In genomic region chr1:108913105-108913948, GRCh38 we compare ENCODE assay signal across 19 cellular contexts. TPM values are rescaled to one million over a fixed set of nuclear protein-coding genes. Genes with fewer than 3 reads are reported as not detected.
DNase-seq lines count a peak whose midpoint lies in the region; ATAC-seq and TF ChIP-seq lines count a peak whose summit lies in the region.
"Had no signal": no experiment of that assay in that cellular context is flagged by ENCODE, and none has a peak within 500 bp of the region (broad histone marks: within the 10 kb centered on the region; RNA-seq: fewer than 3 reads in every experiment).

No MANE protein-coding gene starts in this region.

- no peak overlapping the region for H3K4me3 ChIP-seq in fibroblast of lung (replicated peaks in 1 of 4; ENCODE audit: control extremely low read depth in 1 of 4, insufficient read depth in 1 of 4, low read depth in 3 of 4, low read length in 4 of 4)
- peak overlapping the region; percentile 19 for H3K4me3 ChIP-seq in psoas muscle
- no peak overlapping the region for H3K4me3 ChIP-seq in tibial nerve
- H3K4me3 ChIP-seq: gastroesophageal sphincter had no signal

- H3K9me3 ChIP-seq in fibroblast of lung (ENCODE audit: control insufficient read depth, insufficient read depth, low read depth, low read length): no peaks in the 10 kb centered on the region
- H3K9me3 ChIP-seq in psoas muscle: no peaks in the 10 kb centered on the region
- no peaks in the 10 kb centered on the region for H3K9me3 ChIP-seq in tibial nerve
- H3K9me3 ChIP-seq: gastroesophageal sphincter had no signal

- H3K36me3 ChIP-seq in fibroblast of lung (ENCODE audit: control insufficient read depth, insufficient read depth, low read length) (peaks cover 4% of the 10 kb centered on the region), psoas muscle (ENCODE audit: insufficient read depth in 1 of 2, low read depth in 1 of 2) (peaks cover 0 to 10% of the 10 kb centered on the region in 2 donors), tibial nerve (peaks cover 0 to 13% (median 0%) of the 10 kb centered on the region in 3 donors)

- H3K27me3 ChIP-seq in fibroblast of lung (ENCODE audit: control insufficient read depth, insufficient read depth, low read length): no peaks in the 10 kb centered on the region
- no peaks in the 10 kb centered on the region for H3K27me3 ChIP-seq in psoas muscle (ENCODE audit: insufficient read depth in 3 of 3, low read length in 2 of 3)
- no peaks in the 10 kb centered on the region for H3K27me3 ChIP-seq in tibial nerve
- H3K27me3 ChIP-seq: gastroesophageal sphincter had no signal

- no peak overlapping the region for H3K4me2 ChIP-seq in fibroblast of lung (ENCODE audit: extremely low read depth, insufficient read depth, low read length)

- no peaks in the 10 kb centered on the region for H4K20me1 ChIP-seq in fibroblast of lung (ENCODE audit: control insufficient read depth, extremely low read depth, insufficient read depth, low read length)

- no peak for TF ChIP-seq EP300 in tibial nerve (IDR thresholded peaks at IDR 0.05)

- DNase-seq in NCI-H1694 (lab: John Stamatoyannopoulos, UW) (peak; percentile 9), fibroblast of lung (ENCODE audit: low read depth in 2 of 2) (peak; percentile 17 to 54), psoas muscle (no peak), tibial nerve (ENCODE audit: low spot score in 2 of 2) (no peak), GDM1 (lab: John Stamatoyannopoulos, UW) (no peak)
- DNase-seq: activated CD4-positive, alpha-beta memory T cell treated with anti-CD3 and anti-CD28 coated beads, Interleukin-2, amount 10 ng/mL, durations not matched to agents 7 days and 5 days; activated naive CD8-positive, alpha-beta T cell treated with anti-CD3 and anti-CD28 coated beads for 36 hours; activated T-cell treated with anti-CD3 and anti-CD28 coated beads, Interleukin-2, amount 50 U/mL, for 48 hours; natural killer cell; NCI-H82; T-cell; trophoblast cell had no signal

- H3K4me1 ChIP-seq in fibroblast of lung (ENCODE audit: control insufficient read depth, extremely low read depth, insufficient read depth, low read length) (no peaks in the 10 kb centered on the region), psoas muscle (peaks cover 11% of the 10 kb centered on the region), tibial nerve (no peaks in the 10 kb centered on the region)

- H3K27ac ChIP-seq in fibroblast of lung (ENCODE audit: insufficient read depth, low read length) (no peak overlapping the region), psoas muscle (peak overlapping the region; percentile 23), tibial nerve (no peak overlapping the region)
- H3K27ac ChIP-seq: gastroesophageal sphincter, VCaP had no signal

- no peak for TF ChIP-seq CTCF in fibroblast of lung (conservative IDR thresholded peaks at IDR 0.05 in 1 of 2, IDR thresholded peaks at IDR 0.05 in 1 of 2; ENCODE audit: low read depth in 1 of 2, low read length in 2 of 2)
- no peak for TF ChIP-seq CTCF in psoas muscle (IDR thresholded peaks at IDR 0.05)
- TF ChIP-seq CTCF in tibial nerve (IDR thresholded peaks at IDR 0.05): no peak

- intact Hi-C loops in psoas muscle (cut with DNase I): no loop called here

- no peak overlapping the region for H3K9ac ChIP-seq in fibroblast of lung (ENCODE audit: insufficient read depth, low read length)

- WGBS in psoas muscle, 3 donors: 43 to 58% (median 44%) methylated on average over 4 of the region's 4 CpGs
- WGBS in tibial nerve, 2 donors: 61 to 67% methylated on average over 4 of the region's 4 CpGs

- no peak overlapping the region for H2AFZ ChIP-seq in fibroblast of lung (ENCODE audit: low read length)

- ATAC-seq in SK-N-SH treated with all-trans-retinoic acid at 6 μM for 48 hours (peak; percentile 85), psoas muscle (peak; percentile 47 to 59 (median 50)), HG03097 (IDR thresholded peaks at IDR 0.05; ENCODE audit: low FRiP score, unreplicated experiment) (no peak)
- ATAC-seq: gastroesophageal sphincter; natural killer cell; stimulated activated effector memory CD8-positive, alpha-beta T cell treated with anti-CD3 and anti-CD28 coated beads, Interleukin-12 subunit alpha, Interleukin-12 subunit beta, amount 100 ng/mL, for 72 hours; T-cell had no signal

- H3K79me2 ChIP-seq in fibroblast of lung (ENCODE audit: control insufficient read depth, insufficient read depth, low read length): no peaks in the 10 kb centered on the region

- no peak for TF ChIP-seq POLR2A in tibial nerve (IDR thresholded peaks at IDR 0.05)

TF ChIP-seq in SK-N-SH treated with all-trans-retinoic acid at 6 μM for 48 hours, 23 proteins besides CTCF, POLR2A, EP300 and RAD21 (continues in another document):
- TF ChIP-seq PATZ1 (CRISPR knock-in tag; IDR thresholded peaks at IDR 0.05; ENCODE audit: borderline replicate concordance) (no peak), TCF4 (CRISPR knock-in tag; IDR thresholded peaks at IDR 0.05; ENCODE audit: borderline replicate concordance) (no peak), ISL1 (CRISPR knock-in tag; IDR thresholded peaks at IDR 0.05) (peak; percentile 86), GLIS3 (CRISPR knock-in tag; IDR thresholded peaks at IDR 0.05) (no peak), TSHZ2 (CRISPR knock-in tag; IDR thresholded peaks at IDR 0.05) (peak; percentile 22; the same call in 1 of the 2 replicates), CSRNP3 (CRISPR knock-in tag; IDR thresholded peaks at IDR 0.05) (no peak)

RNA-seq across cellular contexts. Expression of gene GPSM2, which starts 36.5 kb away (rescaled TPM):
- total RNA-seq in fibroblast of lung (28.0 and 36.2 TPM in 2 replicates), psoas muscle (10 to 100 TPM; 26.4 to 84.0 (median 55.9) TPM), tibial nerve (10 to 100 TPM; 31.2 to 72.2 (median 45.7) TPM)
- polyA plus RNA-seq in fibroblast of lung (32.6 and 61.1 TPM in 2 replicates), psoas muscle (10 to 100 TPM in 2 of 3 donors, 1 to 10 TPM in 1; 3.5 to 36.0 (median 17.5) TPM)
- polyA plus RNA-seq in fibroblast of lung (2012): 23.5 and 38.5 TPM in 2 replicates
- polyA minus RNA-seq in fibroblast of lung (ENCODE audit: low replicate concordance): 8.4 and 19.6 TPM in 2 replicates

RNA-seq across cellular contexts. Expression of gene CLCC1, which starts 50.0 kb away (rescaled TPM):
- total RNA-seq in fibroblast of lung (30.6 and 31.0 TPM in 2 replicates), psoas muscle (10 to 100 TPM; 23.3 to 36.2 (median 30.0) TPM), tibial nerve (10 to 100 TPM; 24.0 to 29.7 (median 26.2) TPM)
- polyA plus RNA-seq in fibroblast of lung (30.2 and 33.1 TPM in 2 replicates), psoas muscle (10 to 100 TPM; 13.1 to 27.1 (median 13.6) TPM)
- polyA plus RNA-seq in fibroblast of lung (2012): 17.4 and 20.9 TPM in 2 replicates
- polyA minus RNA-seq in fibroblast of lung (ENCODE audit: low replicate concordance): 6.7 and 7.5 TPM in 2 replicates

RNA-seq across cellular contexts. Expression of gene AKNAD1, which starts 56.4 kb away (rescaled TPM):
- 0.17 and 0.26 TPM in 2 replicates for total RNA-seq in fibroblast of lung
- polyA plus RNA-seq in fibroblast of lung: 0.71 and 1.2 TPM in 2 replicates
- 0.83 and 1.1 TPM in 2 replicates for polyA plus RNA-seq in fibroblast of lung (2012)
- not detected in 2 replicates for polyA minus RNA-seq in fibroblast of lung (ENCODE audit: low replicate concordance)
- 1 to 10 TPM in 2 of 4 donors, under 1 TPM in 2; 0.47 to 2.1 (median 0.91) TPM for total RNA-seq in psoas muscle
- 1 to 10 TPM in 1 of 3 donors, under 1 TPM in 2; 0.14 to 1.1 (median 0.51) TPM for polyA plus RNA-seq in psoas muscle
- 1 to 10 TPM in 2 of 4 donors, under 1 TPM in 1, not detected in 1; 0.44 to 5.5 (median 4.6) TPM for total RNA-seq in tibial nerve
- total RNA-seq: activated CD4-positive, alpha-beta memory T cell treated with anti-CD3 and anti-CD28 coated beads, Interleukin-2, amount 10 ng/mL, durations not matched to agents 7 days and 5 days; activated naive CD8-positive, alpha-beta T cell treated with anti-CD3 and anti-CD28 coated beads for 36 hours; bronchial epithelial cell; natural killer cell; progenitor cell of endocrine pancreas; T-cell had no signal

Comparison
In these comparisons a context has a peak if more than half of its experiments do, and no peak if none do; other contexts are left out.
1. DNase-seq: peak in NCI-H1694 (single experiment) and fibroblast of lung (2 of 2); none in psoas muscle (0 of 2), tibial nerve (0 of 2) and GDM1 (single experiment).